16 cellular contexts compared by ENCODE assay signal in genomic region chr1:61116421-61116820, GRCh38. TPM values are rescaled to one million over a fixed set of nuclear protein-coding genes. Genes with fewer than 3 reads are reported as not detected.
DNase-seq lines count a peak whose midpoint lies in the region; ATAC-seq, FAIRE-seq and TF ChIP-seq lines count a peak whose summit lies in the region.
"Had no signal": no experiment of that assay in that cellular context is flagged by ENCODE, and none has a peak within 500 bp of the region (broad histone marks: within the 10 kb centered on the region; RNA-seq: fewer than 3 reads in every experiment).

No MANE protein-coding gene starts in this region.

- TF ChIP-seq CTCF in IMR-90 (conservative IDR thresholded peaks at IDR 0.05; ENCODE audit: low read depth, low read length), result no peak
- TF ChIP-seq CTCF in GM12878 (IDR thresholded peaks at IDR 0.05 in 2 of 3, conservative IDR thresholded peaks at IDR 0.05 in 1 of 3; ENCODE audit: control insufficient read depth in 2 of 3, extremely low read depth in 1 of 3, insufficient read depth in 1 of 3, low read depth in 3 of 3, low read length in 3 of 3), result no peak

- ATAC-seq in IMR-90 (ENCODE audit: low read depth), result peak; percentile 35; the same call in 1 of the 2 replicates
- no peak for ATAC-seq in GM12878
- ATAC-seq in activated T-cell treated with anti-CD3 and anti-CD28 coated beads, Interleukin-2, amount 50 U/mL, for 72 hours (replicated peaks in 1 of 2), result no peak
- ATAC-seq: activated T-cell treated with anti-CD3 and anti-CD28 coated beads, Interleukin-2, amount 50 U/mL, for 4 hours had no signal

- no peak overlapping the region for H3K23ac ChIP-seq in IMR-90 (ENCODE audit: low read depth, low read length)

- no peak overlapping the region for H3K4me2 ChIP-seq in IMR-90 (ENCODE audit: low read depth, low read length)
- no peak overlapping the region for H3K4me2 ChIP-seq in GM12878 (ENCODE audit: control insufficient read depth, insufficient read depth)
- H3K4me2 ChIP-seq: BLaER1, neural progenitor cell had no signal

- H3K4me3 Mint-ChIP-seq in activated T-cell treated with anti-CD3 and anti-CD28 coated beads, Interleukin-2, amount 50 U/mL, for 72 hours, result no peak overlapping the region
- H3K4me3 Mint-ChIP-seq: activated naive CD8-positive, alpha-beta T cell treated with anti-CD3 and anti-CD28 coated beads, Interleukin-2, amount 10 ng/mL, durations not matched to agents 7 days and 5 days; activated T-cell treated with anti-CD3 and anti-CD28 coated beads, Interleukin-2, amount 50 U/mL, for 4 hours; neural progenitor cell had no signal

- H3K4me3 ChIP-seq in IMR-90 (ENCODE audit: insufficient read depth, low read depth, low read length) (no peak overlapping the region), GM12878 (no peak overlapping the region), skeletal muscle tissue (ENCODE audit: low read length in 3 of 3) (peak overlapping the region in 1 of 3 donors; percentile 4)
- H3K4me3 ChIP-seq: BLaER1, neural progenitor cell had no signal

- no peak overlapping the region for H3K27ac Mint-ChIP-seq in activated T-cell treated with anti-CD3 and anti-CD28 coated beads, Interleukin-2, amount 50 U/mL, for 72 hours
- H3K27ac Mint-ChIP-seq: activated naive CD8-positive, alpha-beta T cell treated with anti-CD3 and anti-CD28 coated beads, Interleukin-2, amount 10 ng/mL, durations not matched to agents 7 days and 5 days; neural progenitor cell had no signal

- peak; percentile 56 for FAIRE-seq in GM12878 (lab: Jason Lieb, UNC)

- no peak overlapping the region for H4K5ac ChIP-seq in IMR-90 (ENCODE audit: low read depth, low read length)

- POLR2A ChIA-PET in IMR-90 (lab: Charles Lee; ENCODE audit: unreplicated experiment), result no interaction called here
- POLR2A ChIA-PET in GM12878 (lab: Charles Lee), result no interaction called here

- H3K9me3 ChIP-seq in IMR-90 (ENCODE audit: control insufficient read depth, insufficient read depth, low read length) (no peaks in the 10 kb centered on the region), GM12878 (replicated peaks; ENCODE audit: control insufficient read depth, insufficient read depth, low read length) (no peaks in the 10 kb centered on the region), skeletal muscle tissue (ENCODE audit: control insufficient read depth in 3 of 3, low read length in 3 of 3) (no peaks in the 10 kb centered on the region)
- H3K9me3 ChIP-seq: BLaER1 had no signal

- H3K27ac ChIP-seq in IMR-90 (ENCODE audit: insufficient read depth, low read length), result no peak overlapping the region
- H3K27ac ChIP-seq in GM12878 (ENCODE audit: control insufficient read depth, insufficient read depth), result no peak overlapping the region
- H3K27ac ChIP-seq in skeletal muscle tissue (ENCODE audit: low read depth, low read length), result peak overlapping the region; percentile 21
- H3K27ac ChIP-seq: BLaER1, neural progenitor cell had no signal

- H4K8ac ChIP-seq in IMR-90 (ENCODE audit: low read depth in 2 of 2, low read length in 2 of 2), result no peak overlapping the region

- no peaks in the 10 kb centered on the region for H3K27me3 ChIP-seq in IMR-90 (ENCODE audit: control insufficient read depth, insufficient read depth, low read length)
- H3K27me3 ChIP-seq in GM12878 (replicated peaks in 1 of 2; ENCODE audit: control insufficient read depth in 2 of 2, insufficient read depth in 2 of 2, low read length in 1 of 2), result no peaks in the 10 kb centered on the region
- no peaks in the 10 kb centered on the region for H3K27me3 ChIP-seq in skeletal muscle tissue (ENCODE audit: control insufficient read depth in 3 of 3, insufficient read depth in 3 of 3, low read length in 3 of 3)
- H3K27me3 ChIP-seq: BLaER1, neural progenitor cell had no signal

- DNase-seq in IMR-90 (no peak), GM12878 (ENCODE audit: low read depth, low spot score) (no peak), iris pigment epithelial cell (ENCODE audit: low read depth) (peak; percentile 48), T-helper 1 cell (no peak)
- no peak for DNase-seq in activated CD4-positive, alpha-beta T cell treated with anti-CD3 and anti-CD28 coated beads, Interleukin-2, amount 50 U/mL, for 1 hour
- no peak for DNase-seq in activated T-cell treated with anti-CD3 and anti-CD28 coated beads, Interleukin-2, amount 50 U/mL, for 72 hours
- DNase-seq: activated naive CD8-positive, alpha-beta T cell treated with anti-CD3 and anti-CD28 coated beads, Interleukin-2, amount 10 ng/mL, durations not matched to agents 7 days and 5 days; activated T-cell treated with anti-CD3 and anti-CD28 coated beads, Interleukin-2, amount 50 U/mL, for 4 hours; cortex of kidney; NCI-H2029; NCI-H774; RPMI8226; stimulated activated CD4-positive, alpha-beta T cell treated with anti-CD3 and anti-CD28 coated beads, Interleukin-4, amount 100 ng/mL, for 24 hours had no signal

- CTCF ChIA-PET in IMR-90 (lab: Yijun Ruan, JAX), result no interaction called here
- CTCF ChIA-PET in GM12878 (lab: Yijun Ruan, JAX), result no interaction called here

- H3K56ac ChIP-seq in IMR-90 (ENCODE audit: extremely low read depth, insufficient read depth, low read length), result no peak overlapping the region

- dilution Hi-C loops in IMR-90 (cut with HindIII; ENCODE audit: low sequenced_read_pairs, unreplicated experiment), result no loop called here

- H2BK20ac ChIP-seq in IMR-90 (ENCODE audit: low read depth, low read length), result no peak overlapping the region

- H2BK15ac ChIP-seq in IMR-90 (ENCODE audit: low read depth, low read length), result no peak overlapping the region

- BruUV-seq in IMR-90 (replicated peaks; lab: Mats Ljungman, UMichigan) (no TSS peak), GM12878 (replicated peaks; lab: Mats Ljungman, UMichigan) (no TSS peak)

- peaks cover 4% of the 10 kb centered on the region for H3K9me1 ChIP-seq in IMR-90 (ENCODE audit: insufficient read depth, low read length)

- SMC1A ChIA-PET in GM12878 (lab: Charles Lee; ENCODE audit: uncharacterized antibody, unreplicated experiment), result no interaction called here

- no peak overlapping the region for H2AK9ac ChIP-seq in IMR-90 (replicated peaks; ENCODE audit: low read depth, low read length, poor library complexity)

- no peaks in the 10 kb centered on the region for H3K79me1 ChIP-seq in IMR-90 (ENCODE audit: low read depth in 1 of 2, low read length in 2 of 2)

- H3K79me2 ChIP-seq in GM12878 (ENCODE audit: control insufficient read depth, insufficient read depth, low read length), result no peaks in the 10 kb centered on the region

- no peak for TF ChIP-seq EP300 in GM12878 (IDR thresholded peaks at IDR 0.05; ENCODE audit: borderline replicate concordance in 1 of 2, control insufficient read depth in 1 of 2, low read depth in 2 of 2, low read length in 2 of 2)

- no peak overlapping the region for H3K18ac ChIP-seq in IMR-90 (ENCODE audit: low read depth, low read length)

- H3K4me1 ChIP-seq in IMR-90 (ENCODE audit: control insufficient read depth, insufficient read depth, low read length), result no peaks in the 10 kb centered on the region
- no peaks in the 10 kb centered on the region for H3K4me1 ChIP-seq in GM12878 (ENCODE audit: control insufficient read depth, insufficient read depth, low read length)
- peaks cover 26 to 33% (median 29%) of the 10 kb centered on the region in 3 donors for H3K4me1 ChIP-seq in skeletal muscle tissue (ENCODE audit: control insufficient read depth in 3 of 3, insufficient read depth in 3 of 3, low read length in 3 of 3)
- H3K4me1 ChIP-seq: BLaER1 had no signal

- H3K9ac ChIP-seq in IMR-90 (ENCODE audit: low read depth, low read length) (no peak overlapping the region), GM12878 (ENCODE audit: control insufficient read depth, insufficient read depth, low read length) (no peak overlapping the region), skeletal muscle tissue (ENCODE audit: low read depth in 1 of 3, low read length in 3 of 3) (peak overlapping the region in 1 of 3 donors; percentile 9)
- H3K9ac ChIP-seq: BLaER1, neural progenitor cell had no signal

- H4K20me1 ChIP-seq in IMR-90 (ENCODE audit: insufficient read depth, low read length) (no peaks in the 10 kb centered on the region), GM12878 (ENCODE audit: control insufficient read depth, insufficient read depth) (no peaks in the 10 kb centered on the region; the same call in 1 of the 2 replicates)
- H4K20me1 ChIP-seq: BLaER1 had no signal

- no CpG with 5 or more reads among the region's 6 CpGs for WGBS in IMR-90 (ENCODE audit: extremely low coverage in 2 of 2, insufficient read length in 1 of 2), 2 experiments
- 33% methylated on average over 6 of the region's 6 CpGs for WGBS in GM12878 (ENCODE audit: insufficient coverage, insufficient replicate concordance, low lambda C conversion rate, missing lambda C conversion rate)

- H4K91ac ChIP-seq in IMR-90 (ENCODE audit: insufficient read depth, low read depth, low read length), result no peak overlapping the region

- no peaks in the 10 kb centered on the region for H3K9me3 Mint-ChIP-seq in activated T-cell treated with anti-CD3 and anti-CD28 coated beads, Interleukin-2, amount 50 U/mL, for 72 hours
- H3K9me3 Mint-ChIP-seq: activated T-cell treated with anti-CD3 and anti-CD28 coated beads, Interleukin-2, amount 50 U/mL, for 4 hours; neural progenitor cell had no signal

- intact Hi-C loops in IMR-90 (cut with micrococcal nuclease) (no loop called here), GM12878 (cut with micrococcal nuclease; ENCODE audit: unreplicated experiment) (no loop called here)

- peak overlapping the region; percentile 51; the same call in 1 of the 2 replicates for H3K14ac ChIP-seq in IMR-90 (replicated peaks; ENCODE audit: low read depth, low read length)

- H2BK120ac ChIP-seq in IMR-90 (ENCODE audit: low read depth, low read length), result no peak overlapping the region

- RAD21 ChIA-PET in GM12878 (lab: Charles Lee; ENCODE audit: unreplicated experiment), result no interaction called here

- in situ Hi-C loops in IMR-90 (cut with MboI; ENCODE audit: low sequenced_read_pairs), result no loop called here
- in situ Hi-C loops in GM12878 (cut with MboI), result no loop called here

- no peaks in the 10 kb centered on the region for H3K4me1 Mint-ChIP-seq in activated T-cell treated with anti-CD3 and anti-CD28 coated beads, Interleukin-2, amount 50 U/mL, for 72 hours (ENCODE audit: low read depth)
- H3K4me1 Mint-ChIP-seq: activated naive CD8-positive, alpha-beta T cell treated with anti-CD3 and anti-CD28 coated beads, Interleukin-2, amount 10 ng/mL, durations not matched to agents 7 days and 5 days had no signal

- TF ChIP-seq POLR2A in IMR-90 (IDR thresholded peaks at IDR 0.05; ENCODE audit: low read depth, low read length) (no peak), GM12878 (IDR thresholded peaks at IDR 0.05; ENCODE audit: low read depth, low read length) (no peak)

- peaks cover 0 to 2% of the 10 kb centered on the region in 2 donors for H3K36me3 Mint-ChIP-seq in activated T-cell treated with anti-CD3 and anti-CD28 coated beads, Interleukin-2, amount 50 U/mL, for 72 hours (ENCODE audit: insufficient read depth in 2 of 2)

- no peaks in the 10 kb centered on the region for H3K36me3 ChIP-seq in IMR-90 (ENCODE audit: control insufficient read depth, insufficient read depth, low read length)
- no peaks in the 10 kb centered on the region for H3K36me3 ChIP-seq in GM12878 (ENCODE audit: control insufficient read depth in 2 of 2, insufficient read depth in 2 of 2, low read length in 1 of 2)
- H3K36me3 ChIP-seq in skeletal muscle tissue (ENCODE audit: control insufficient read depth in 3 of 3, insufficient read depth in 3 of 3, low read length in 3 of 3), result no peaks in the 10 kb centered on the region
- H3K36me3 ChIP-seq: BLaER1, neural progenitor cell had no signal

- no peak overlapping the region for H2BK5ac ChIP-seq in IMR-90 (ENCODE audit: low read depth, low read length, poor library complexity, severe bottlenecking)

- no peak overlapping the region for H3K4ac ChIP-seq in IMR-90 (ENCODE audit: low read depth, low read length)

- H2AFZ ChIP-seq in IMR-90 (replicated peaks; ENCODE audit: low read length, poor library complexity) (no peak overlapping the region), GM12878 (ENCODE audit: control insufficient read depth, low read depth, low read length) (no peak overlapping the region)
- H2AFZ ChIP-seq: neural progenitor cell had no signal

- TF ChIP-seq RAD21 in IMR-90 (IDR thresholded peaks at IDR 0.05; ENCODE audit: low read length) (no peak), GM12878 (IDR thresholded peaks at IDR 0.05; ENCODE audit: insufficient read depth, low read depth, low read length) (no peak)

- no peaks in the 10 kb centered on the region for H3K27me3 Mint-ChIP-seq in activated T-cell treated with anti-CD3 and anti-CD28 coated beads, Interleukin-2, amount 50 U/mL, for 72 hours (ENCODE audit: low read depth)

- no peak overlapping the region for H2AK5ac ChIP-seq in IMR-90 (ENCODE audit: low read depth, low read length)

RNA-seq across cellular contexts. Expression of gene NFIA, which starts 34.1 kb away (rescaled TPM):
- 2.2 TPM in 2 replicates for total RNA-seq in IMR-90 (2012; rRNA removed)
- polyA plus RNA-seq in IMR-90 (2012; rRNA removed), result 1.6 and 1.8 TPM in 2 replicates
- 0.60 and 1.2 TPM in 2 replicates for polyA plus RNA-seq in IMR-90 (2012; cell fraction: cytosol; rRNA removed)
- polyA plus RNA-seq in IMR-90 (2012; cell fraction: nucleus; rRNA removed; ENCODE audit: low replicate concordance), result 0.83 and 1.2 TPM in 2 replicates
- not detected in 2 replicates for total RNA-seq in GM12878 (2013; cell fraction: nucleolus; rRNA removed)
- not detected in 2 replicates for total RNA-seq in GM12878 (2014; rRNA removed)
- not detected in 2 replicates for total RNA-seq in GM12878 (2014; rRNA removed; fragmentation: Illumina TruSeq; extraction: Trizol)
- total RNA-seq in GM12878 (2021), result 0.10 and 0.29 TPM in 2 replicates
- not detected for polyA plus RNA-seq in GM12878 (2011; ENCODE audit: low read depth)
- polyA plus RNA-seq in GM12878 (2011; rRNA removed), result 0.03 TPM in 1 of 2 replicates, not detected in the other
- polyA plus RNA-seq in GM12878 (2011; cell fraction: cytosol; rRNA removed), result not detected in 2 replicates
- not detected in 2 replicates for polyA plus RNA-seq in GM12878 (2011; cell fraction: nucleus; rRNA removed)
- not detected in 2 replicates for polyA plus RNA-seq in GM12878 (2012)
- not detected in 2 replicates for polyA plus RNA-seq in GM12878 (2014; fragmentation: Illumina TruSeq; extraction: Trizol)
- polyA plus RNA-seq in GM12878 (2014; fragmentation: Nextera tagmentation; extraction: Ambion mirVana), result not detected
- polyA plus RNA-seq in GM12878 (2014; rRNA removed), result not detected in 2 replicates
- polyA plus RNA-seq in GM12878 (2016; fragmentation: Nextera tagmentation; extraction: Ambion mirVana), result under 1 TPM in 1 of 2 experiments, not detected in 1; 0.16 TPM
- 0.07 and 0.10 TPM in 2 replicates for polyA minus RNA-seq in GM12878 (2011; rRNA and poly(A)+ RNA removed)
- polyA minus RNA-seq in GM12878 (2011; cell fraction: cytosol; rRNA and poly(A)+ RNA removed), result 0.42 and 1.2 TPM in 2 replicates
- 0.19 TPM in 1 of 2 replicates, not detected in the other for polyA minus RNA-seq in GM12878 (2011; cell fraction: nucleus; rRNA and poly(A)+ RNA removed)
- total RNA-seq in skeletal muscle tissue, result 31.3 TPM
- total RNA-seq in activated T-cell treated with anti-CD3 and anti-CD28 coated beads, Interleukin-2, amount 50 U/mL, for 72 hours, result 10 to 100 TPM; 17.3 to 27.3 TPM
